8 cellular contexts compared by ENCODE assay signal in genomic region chr20:62702886-62703852, GRCh38. TPM values are rescaled to one million over a fixed set of nuclear protein-coding genes. Genes with fewer than 3 reads are reported as not detected.
A peak's percentile ranks its signal among the peaks of the same experiment; 100 is the strongest.
DNase-seq lines count a peak whose midpoint lies in the region; ATAC-seq and TF ChIP-seq lines count a peak whose summit lies in the region.

No MANE protein-coding gene starts in this region.

- peak; percentile 45 for TF ChIP-seq CTCF in chondrocyte (IDR thresholded peaks at IDR 0.05)

- no peak for ATAC-seq in HG03457 (IDR thresholded peaks at IDR 0.05; ENCODE audit: unreplicated experiment)
- ATAC-seq in HG03025 (IDR thresholded peaks at IDR 0.05; ENCODE audit: low FRiP score, unreplicated experiment), result no peak
- no peak for ATAC-seq in GM18873 (IDR thresholded peaks at IDR 0.05; ENCODE audit: low FRiP score, unreplicated experiment)

- H3K4me3 Mint-ChIP-seq in chondrocyte (ENCODE audit: unreplicated experiment), result no peak overlapping the region

- DNase-seq in activated naive CD4-positive, alpha-beta T cell treated with Interleukin-2 at 50 U/mL for 16 hours, result peak; percentile 31
- no peak for DNase-seq in activated naive CD4-positive, alpha-beta T cell treated with anti-CD3 and anti-CD28 coated beads, Interleukin-2, amount 50 U/mL, for 16 hours
- DNase-seq in OCI-M1 (lab: John Stamatoyannopoulos, UW), result peak; percentile 11
- peak; percentile 79 for DNase-seq in chondrocyte (ENCODE audit: low spot score)
- DNase-seq in skeletal muscle cell (ENCODE audit: low read depth), result peak; percentile 53

- H3K4me1 Mint-ChIP-seq in chondrocyte (ENCODE audit: low read depth), result peaks cover 18% of the 10 kb centered on the region

- peaks cover 16% of the 10 kb centered on the region for H3K27me3 Mint-ChIP-seq in chondrocyte (ENCODE audit: low read depth)

- H3K4me3 ChIP-seq in skeletal muscle cell (ENCODE audit: low read depth, low read length), result no peak overlapping the region

- H3K9me3 Mint-ChIP-seq in chondrocyte (ENCODE audit: low read depth), result no peaks in the 10 kb centered on the region

- H3K36me3 Mint-ChIP-seq in chondrocyte (ENCODE audit: low read depth), result no peaks in the 10 kb centered on the region

- peak overlapping the region; percentile 87 for H3K27ac Mint-ChIP-seq in chondrocyte (ENCODE audit: unreplicated experiment)

RNA-seq across cellular contexts. Expression of gene NTSR1, which starts 5.5 kb away (rescaled TPM):
- total RNA-seq in chondrocyte, result 0.10 TPM in 1 of 3 replicates, not detected in the others
